Comparison of ENCODE assay signal across 19 cellular contexts in the genomic region with DNA sequence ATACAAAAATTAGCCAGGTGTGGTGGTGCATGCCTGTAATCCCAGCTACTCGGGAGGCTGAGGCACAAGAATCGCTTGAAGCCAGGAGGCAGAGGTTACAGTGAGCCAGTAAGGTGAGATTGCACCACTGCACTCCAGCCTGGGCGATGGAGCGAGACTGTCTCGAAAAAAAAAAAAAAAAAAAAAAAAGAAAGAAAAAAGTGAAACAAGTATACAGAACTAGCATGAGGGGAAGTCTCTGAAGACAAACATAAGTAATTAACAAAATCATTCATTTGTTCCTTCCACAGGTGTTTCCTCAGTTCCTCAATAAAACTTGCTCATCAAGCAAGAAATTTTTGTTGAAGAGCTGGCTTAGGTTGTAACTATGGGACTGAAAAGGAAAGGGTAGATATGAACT.
"Had no signal": no experiment of that assay in that cellular context is flagged by ENCODE, and none has a peak within 500 bp of the region (broad histone marks: within the 10 kb centered on the region; RNA-seq: fewer than 3 reads in every experiment).

No MANE protein-coding gene starts in this region.

- H3K27me3 ChIP-seq: breast epithelium, foreskin keratinocyte, sigmoid colon, stomach had no signal

- DNase-seq: activated CD4-positive, alpha-beta T cell treated with anti-CD3 and anti-CD28 coated beads for 1 hour; activated CD4-positive, alpha-beta T cell treated with anti-CD3 and anti-CD28 coated beads, Interleukin-2, amount 50 U/mL, for 48 hours; activated gamma-delta T cell treated with Interleukin-2 at 50 U/mL for 16 hours; activated naive CD8-positive, alpha-beta T cell treated with anti-CD3 and anti-CD28 coated beads, Interleukin-2, amount 10 ng/mL, durations not matched to agents 7 days and 5 days; activated T-cell treated with anti-CD3 and anti-CD28 coated beads, Interleukin-2, amount 50 U/mL, for 4 hours; anterior cingulate cortex; foreskin keratinocyte; head of caudate nucleus; naive thymus-derived CD4-positive, alpha-beta T cell; nucleus accumbens; sigmoid colon; stimulated activated CD4-positive, alpha-beta T cell treated with anti-CD3 and anti-CD28 coated beads, Interleukin-4, amount 100 ng/mL, for 1 hour; stimulated activated CD8-positive, alpha-beta memory T cell treated with anti-CD3 and anti-CD28 coated beads, Interleukin-4, amount 100 ng/mL, for 48 hours; stomach had no signal

- H3K4me3 ChIP-seq: breast epithelium, prostate gland, sigmoid colon, stomach had no signal

- H3K36me3 ChIP-seq: breast epithelium, prostate gland, sigmoid colon, stomach had no signal

- H3K27ac ChIP-seq: foreskin keratinocyte had no signal

- H3K4me1 ChIP-seq: prostate gland had no signal

- H3K9me3 Mint-ChIP-seq: activated naive CD8-positive, alpha-beta T cell treated with anti-CD3 and anti-CD28 coated beads, Interleukin-2, amount 10 ng/mL, durations not matched to agents 7 days and 5 days; activated T-cell treated with anti-CD3 and anti-CD28 coated beads, Interleukin-2, amount 50 U/mL, for 4 hours; naive thymus-derived CD4-positive, alpha-beta T cell had no signal

- ATAC-seq: activated T-cell treated with anti-CD3 and anti-CD28 coated beads, Interleukin-2, amount 50 U/mL, for 4 hours; foreskin keratinocyte; left lobe of liver; naive thymus-derived CD4-positive, alpha-beta T cell had no signal

- H3K9me3 ChIP-seq: breast epithelium, prostate gland, sigmoid colon, stomach had no signal

- H3K27ac Mint-ChIP-seq: activated naive CD8-positive, alpha-beta T cell treated with anti-CD3 and anti-CD28 coated beads, Interleukin-2, amount 10 ng/mL, durations not matched to agents 7 days and 5 days had no signal

- H3K36me3 Mint-ChIP-seq: activated naive CD8-positive, alpha-beta T cell treated with anti-CD3 and anti-CD28 coated beads, Interleukin-2, amount 10 ng/mL, durations not matched to agents 7 days and 5 days had no signal

- H3K4me3 Mint-ChIP-seq: activated naive CD8-positive, alpha-beta T cell treated with anti-CD3 and anti-CD28 coated beads, Interleukin-2, amount 10 ng/mL, durations not matched to agents 7 days and 5 days; activated T-cell treated with anti-CD3 and anti-CD28 coated beads, Interleukin-2, amount 50 U/mL, for 4 hours; naive thymus-derived CD4-positive, alpha-beta T cell had no signal

- H3K27me3 Mint-ChIP-seq: activated naive CD8-positive, alpha-beta T cell treated with anti-CD3 and anti-CD28 coated beads, Interleukin-2, amount 10 ng/mL, durations not matched to agents 7 days and 5 days; naive thymus-derived CD4-positive, alpha-beta T cell had no signal

- FAIRE-seq: endometrium, islet of Langerhans had no signal
